Comparison of ENCODE assay signal across 17 cellular contexts in the genomic region with DNA sequence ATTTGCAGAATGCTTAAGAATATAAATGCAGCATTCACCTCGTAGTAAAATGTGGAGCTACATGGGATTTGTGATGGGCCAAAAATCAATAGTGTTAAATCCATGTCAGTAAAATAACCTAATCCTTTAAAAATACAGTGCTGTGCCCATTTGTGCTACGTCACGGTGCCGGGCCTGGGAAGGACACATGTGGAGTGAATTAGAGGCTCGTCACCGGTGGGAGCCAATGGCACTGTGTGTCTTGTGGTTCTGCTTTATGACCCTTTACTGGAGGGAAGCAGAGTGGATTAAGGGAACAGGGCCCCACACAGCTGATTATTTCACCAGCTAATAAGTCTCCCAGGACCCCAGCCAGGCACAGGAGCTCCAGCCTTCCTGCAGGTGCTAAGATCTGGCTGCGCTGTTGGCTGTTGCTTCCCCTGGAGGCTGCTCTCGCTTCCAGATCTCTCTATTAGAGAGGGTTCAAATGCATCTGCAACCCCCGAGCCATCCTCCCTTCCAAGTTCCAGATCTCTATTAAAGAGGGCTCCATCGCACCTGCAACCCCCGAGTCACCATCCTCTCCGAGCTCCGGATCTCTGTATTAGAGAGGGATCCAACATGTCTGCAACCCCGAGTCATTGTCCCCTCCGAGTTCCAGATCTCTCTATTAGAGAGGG.
DNase-seq lines count a peak whose midpoint lies in the region; ATAC-seq, FAIRE-seq and TF ChIP-seq lines count a peak whose summit lies in the region.
"Had no signal": no experiment of that assay in that cellular context is flagged by ENCODE, and none has a peak within 500 bp of the region (broad histone marks: within the 10 kb centered on the region; RNA-seq: fewer than 3 reads in every experiment).

No MANE protein-coding gene starts in this region.

- TF ChIP-seq EP300 in HepG2 (IDR thresholded peaks at IDR 0.05; ENCODE audit: low read depth in 2 of 2, low read length in 2 of 2), result no peak
- no peak for TF ChIP-seq EP300 in HepG2 (CRISPR knock-in tag; IDR thresholded peaks at IDR 0.05; ENCODE audit: borderline replicate concordance)
- no peak for TF ChIP-seq EP300 in sigmoid colon (IDR thresholded peaks at IDR 0.05)

- 17% methylated on average over 15 of the region's 15 CpGs for WGBS in HepG2 (ENCODE audit: low lambda C conversion rate)
- WGBS in spleen, 5 donors, result 86 to 91% (median 90%) methylated on average over 15 of the region's 15 CpGs
- WGBS in sigmoid colon, 2 donors, result 83 to 91% methylated on average over 15 of the region's 15 CpGs

- intact Hi-C loops in left ventricle myocardium superior (cut with micrococcal nuclease) (no loop called here), left ventricle myocardium inferior (cut with micrococcal nuclease) (no loop called here), HepG2 (cut with micrococcal nuclease; ENCODE audit: unreplicated experiment) (no loop called here), spleen (cut with DNase I; ENCODE audit: low total_unique reads) (no loop called here), sigmoid colon (cut with DNase I) (no loop called here)

- H3K4me2 ChIP-seq in HepG2 (ENCODE audit: low read depth, low read length), result no peak overlapping the region

- no peak overlapping the region for H3K9ac ChIP-seq in HepG2 (ENCODE audit: insufficient read depth, low read depth, low read length)
- H3K9ac ChIP-seq: GM23248 had no signal

- BruUV-seq in HepG2 (replicated peaks; lab: Mats Ljungman, UMichigan), result no TSS peak

- no peak for TF ChIP-seq RAD21 in HepG2 (CRISPR knock-in tag; IDR thresholded peaks at IDR 0.05)

- H3K4me1 ChIP-seq in left ventricle myocardium inferior (peaks cover 5% of the 10 kb centered on the region), HepG2 (ENCODE audit: insufficient read depth, low read length) (no peaks in the 10 kb centered on the region), spleen (peaks cover 0 to 8% (median 3%) of the 10 kb centered on the region in 6 donors), sigmoid colon (no peaks in the 10 kb centered on the region)
- H3K4me1 ChIP-seq: BE2C had no signal

- H3K36me3 ChIP-seq in left ventricle myocardium inferior (no peaks in the 10 kb centered on the region), HepG2 (replicated peaks in 1 of 2; ENCODE audit: control insufficient read depth in 1 of 2, insufficient read depth in 2 of 2, low read length in 2 of 2) (no peaks in the 10 kb centered on the region), spleen (no peaks in the 10 kb centered on the region), sigmoid colon (no peaks in the 10 kb centered on the region)
- H3K36me3 ChIP-seq: BE2C had no signal

- TF ChIP-seq POLR2A in HepG2 (IDR thresholded peaks at IDR 0.05; ENCODE audit: insufficient read depth in 1 of 2, low read depth in 2 of 2, low read length in 2 of 2), result no peak
- TF ChIP-seq POLR2A in spleen (IDR thresholded peaks at IDR 0.05), result no peak
- TF ChIP-seq POLR2A in sigmoid colon (IDR thresholded peaks at IDR 0.05), result no peak

- DNase-seq in left ventricle myocardium superior (peak; percentile 12), left ventricle myocardium inferior (no peak), HepG2 (ENCODE audit: low spot score) (no peak), spleen (peak; percentile 34), SIG-M5 treated with dmso at 0.1 percent for 504 hours (lab: John Stamatoyannopoulos, UW; ENCODE audit: unreplicated experiment) (no peak), sigmoid colon (no peak)
- DNase-seq: ACHN; BE2C; CD4-positive, alpha-beta memory T cell; DMS79; GM23248; H7 had no signal

- ATAC-seq in left ventricle myocardium superior (no peak), SK-N-SH treated with all-trans-retinoic acid at 6 μM for 48 hours (no peak), HepG2 (no peak), HG03159 (IDR thresholded peaks at IDR 0.05; ENCODE audit: unreplicated experiment) (no peak)
- ATAC-seq: GM12878 had no signal

- CTCF ChIA-PET in HepG2 (lab: Yijun Ruan, JAX; ENCODE audit: low intra/inter-chr PET ratio, low total read pairs), result no interaction called here

- TF ChIP-seq CTCF in left ventricle myocardium inferior (IDR thresholded peaks at IDR 0.05; ENCODE audit: borderline replicate concordance) (no peak), HepG2 (CRISPR knock-in tag; IDR thresholded peaks at IDR 0.05) (no peak), spleen (IDR thresholded peaks at IDR 0.05 in 8 of 11, conservative IDR thresholded peaks at IDR 0.05 in 3 of 11) (no peak), sigmoid colon (IDR thresholded peaks at IDR 0.05) (no peak)

- H2AFZ ChIP-seq in HepG2 (ENCODE audit: low read length), result no peak overlapping the region
- H2AFZ ChIP-seq: GM23248 had no signal

- H3K79me2 ChIP-seq in HepG2 (ENCODE audit: insufficient read depth, low read length), result no peaks in the 10 kb centered on the region

- H3K9me3 ChIP-seq in left ventricle myocardium inferior (replicated peaks), result no peaks in the 10 kb centered on the region
- no peaks in the 10 kb centered on the region for H3K9me3 ChIP-seq in HepG2 (ENCODE audit: low read length)
- H3K9me3 ChIP-seq in spleen, result peaks cover 0 to 16% (median 0%) of the 10 kb centered on the region in 8 donors
- no peaks in the 10 kb centered on the region for H3K9me3 ChIP-seq in sigmoid colon
- H3K9me3 ChIP-seq: BE2C had no signal

- in situ Hi-C loops in HepG2 (cut with HindIII; ENCODE audit: extremely low pct_ligation_motif_present, low pct_unique_long_range_greater_than_20kb), result no loop called here

- H4K20me1 ChIP-seq in HepG2 (ENCODE audit: insufficient read depth, low read length), result no peaks in the 10 kb centered on the region; the same call in 1 of the 2 replicates

- H3K27ac ChIP-seq in left ventricle myocardium inferior (replicated peaks), result no peak overlapping the region
- no peak overlapping the region for H3K27ac ChIP-seq in HepG2 (ENCODE audit: extremely low read length, insufficient read depth, low read length)
- H3K27ac ChIP-seq in spleen, result no peak overlapping the region
- H3K27ac ChIP-seq in sigmoid colon, result no peak overlapping the region
- H3K27ac ChIP-seq: C4-2B, GM23248 had no signal

- POLR2A ChIA-PET in HepG2 (lab: Yijun Ruan, JAX), result no interaction called here

- FAIRE-seq in HepG2 (lab: Jason Lieb, UNC), result no peak
- FAIRE-seq: GM12878, GM18507 had no signal

- H3K27me3 ChIP-seq in left ventricle myocardium inferior (ENCODE audit: low read depth) (peaks cover 32% of the 10 kb centered on the region), HepG2 (ENCODE audit: control insufficient read depth in 1 of 2, insufficient read depth in 2 of 2, low read length in 2 of 2) (peaks cover 6 to 71% of the 10 kb centered on the region in 2 experiments; a peak in 4 of 5 replicates), spleen (replicated peaks in 1 of 7) (no peaks in the 10 kb centered on the region), sigmoid colon (no peaks in the 10 kb centered on the region)
- H3K27me3 ChIP-seq: BE2C had no signal

- H3K4me3 ChIP-seq in left ventricle myocardium inferior (no peak overlapping the region), HepG2 (replicated peaks in 1 of 3; ENCODE audit: insufficient read depth in 1 of 3, low read depth in 2 of 3, low read length in 3 of 3) (no peak overlapping the region), spleen (no peak overlapping the region), sigmoid colon (no peak overlapping the region)
- H3K4me3 ChIP-seq: GM12878, GM23248 had no signal

TF ChIP-seq in SK-N-SH treated with all-trans-retinoic acid at 6 μM for 48 hours, 23 proteins besides CTCF, POLR2A, EP300 and RAD21:
- TF ChIP-seq, protein P1, sequence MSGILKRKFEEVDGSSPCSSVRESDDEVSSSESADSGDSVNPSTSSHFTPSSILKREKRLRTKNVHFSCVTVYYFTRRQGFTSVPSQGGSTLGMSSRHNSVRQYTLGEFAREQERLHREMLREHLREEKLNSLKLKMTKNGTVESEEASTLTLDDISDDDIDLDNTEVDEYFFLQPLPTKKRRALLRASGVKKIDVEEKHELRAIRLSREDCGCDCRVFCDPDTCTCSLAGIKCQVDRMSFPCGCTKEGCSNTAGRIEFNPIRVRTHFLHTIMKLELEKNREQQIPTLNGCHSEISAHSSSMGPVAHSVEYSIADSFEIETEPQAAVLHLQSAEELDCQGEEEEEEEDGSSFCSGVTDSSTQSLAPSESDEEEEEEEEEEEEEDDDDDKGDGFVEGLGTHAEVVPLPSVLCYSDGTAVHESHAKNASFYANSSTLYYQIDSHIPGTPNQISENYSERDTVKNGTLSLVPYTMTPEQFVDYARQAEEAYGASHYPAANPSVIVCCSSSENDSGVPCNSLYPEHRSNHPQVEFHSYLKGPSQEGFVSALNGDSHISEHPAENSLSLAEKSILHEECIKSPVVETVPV (CRISPR knock-in tag; IDR thresholded peaks at IDR 0.05), result no peak
- TF ChIP-seq TCF4 (CRISPR knock-in tag; IDR thresholded peaks at IDR 0.05; ENCODE audit: borderline replicate concordance), result 0 out of 2 replicates have a peak, but pooled peaks have one; percentile 15

TF ChIP-seq in HepG2, 621 proteins besides CTCF, POLR2A, EP300 and RAD21:
- TF ChIP-seq CREB1 (IDR thresholded peaks at IDR 0.05) (peak; percentile 81), CREB1 (CRISPR knock-in tag; IDR thresholded peaks at IDR 0.05) (no peak), ZNF382 (CRISPR knock-in tag; IDR thresholded peaks at IDR 0.05; ENCODE audit: borderline replicate concordance) (no peak), RXRA (CRISPR knock-in tag; IDR thresholded peaks at IDR 0.05) (no peak), ZNF660 (CRISPR knock-in tag; IDR thresholded peaks at IDR 0.05; ENCODE audit: borderline replicate concordance, low read depth) (no peak), SMYD3 (CRISPR knock-in tag; IDR thresholded peaks at IDR 0.05) (no peak)
- TF ChIP-seq, protein P2, sequence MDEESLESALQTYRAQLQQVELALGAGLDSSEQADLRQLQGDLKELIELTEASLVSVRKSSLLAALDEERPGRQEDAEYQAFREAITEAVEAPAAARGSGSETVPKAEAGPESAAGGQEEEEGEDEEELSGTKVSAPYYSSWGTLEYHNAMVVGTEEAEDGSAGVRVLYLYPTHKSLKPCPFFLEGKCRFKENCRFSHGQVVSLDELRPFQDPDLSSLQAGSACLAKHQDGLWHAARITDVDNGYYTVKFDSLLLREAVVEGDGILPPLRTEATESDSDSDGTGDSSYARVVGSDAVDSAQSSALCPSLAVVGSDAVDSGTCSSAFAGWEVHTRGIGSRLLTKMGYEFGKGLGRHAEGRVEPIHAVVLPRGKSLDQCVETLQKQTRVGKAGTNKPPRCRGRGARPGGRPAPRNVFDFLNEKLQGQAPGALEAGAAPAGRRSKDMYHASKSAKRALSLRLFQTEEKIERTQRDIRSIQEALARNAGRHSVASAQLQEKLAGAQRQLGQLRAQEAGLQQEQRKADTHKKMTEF (CRISPR knock-in tag; IDR thresholded peaks at IDR 0.05), result no peak

Comparison
In these comparisons a context has a peak if more than half of its experiments do, and no peak if none do; other contexts are left out.
1. DNase-seq: peak in left ventricle myocardium superior (single experiment) and spleen (single experiment); none in left ventricle myocardium inferior (single experiment), HepG2 (single experiment), SIG-M5 treated with dmso at 0.1 percent for 504 hours (single experiment) and sigmoid colon (single experiment).